Comparison of ENCODE assay signal across 8 cellular contexts in the genomic region with DNA sequence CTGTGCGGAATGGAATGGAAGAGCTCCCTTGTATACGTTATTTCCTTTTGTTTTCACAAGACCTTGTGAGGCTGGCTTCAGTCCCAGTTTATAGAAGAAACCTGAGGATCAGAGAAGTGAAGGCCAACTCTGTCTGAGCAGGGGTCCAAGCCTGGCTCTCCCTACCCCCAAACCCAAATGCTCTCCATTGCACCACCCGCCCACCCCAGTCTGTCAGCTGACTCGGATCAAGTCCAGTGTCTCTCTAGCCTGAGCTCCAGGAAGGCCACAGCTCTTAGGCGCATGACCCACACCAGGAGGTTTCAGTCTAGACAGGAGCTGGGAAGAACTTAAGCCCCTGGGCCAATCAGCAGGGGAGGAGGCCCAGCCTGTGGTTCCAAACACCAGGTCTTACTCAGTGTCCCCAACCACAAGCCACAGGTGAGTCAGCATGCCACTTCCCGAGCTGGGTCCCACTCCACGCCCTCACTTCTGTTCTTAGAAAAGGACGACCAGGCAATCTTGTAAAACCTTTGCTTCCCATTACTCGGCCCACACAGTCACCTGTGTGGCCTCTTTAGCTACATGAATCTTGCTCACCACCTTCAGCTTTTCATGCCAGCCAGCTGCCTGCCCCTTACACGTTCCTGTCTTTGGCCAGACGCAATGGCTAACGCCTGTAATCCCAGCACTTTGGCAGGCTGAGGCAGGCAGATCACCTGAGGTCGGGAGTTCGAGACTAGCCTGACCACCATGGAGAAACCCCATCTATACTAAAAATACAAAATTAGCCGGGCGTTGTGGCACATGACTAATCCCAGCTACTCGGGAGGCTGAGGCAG. TPM values are rescaled to one million over a fixed set of nuclear protein-coding genes. Genes with fewer than 3 reads are reported as not detected.
DNase-seq lines count a peak whose midpoint lies in the region; ATAC-seq and TF ChIP-seq lines count a peak whose summit lies in the region.

No MANE protein-coding gene starts in this region.

- no peaks in the 10 kb centered on the region for H3K9me3 Mint-ChIP-seq in T-helper 1 cell treated with Interleukin-12 subunit alpha and Interleukin-12 subunit beta and Interleukin-4 antibody, amounts not matched to agents 30 μg/mL and 1 μg/mL, for 36 hours
- H3K9me3 Mint-ChIP-seq in stimulated activated effector memory CD8-positive, alpha-beta T cell treated with anti-CD3 and anti-CD28 coated beads, Interleukin-12 subunit alpha, Interleukin-12 subunit beta, amount 100 ng/mL, for 72 hours = no peaks in the 10 kb centered on the region

- H3K4me1 Mint-ChIP-seq in T-helper 1 cell treated with Interleukin-12 subunit alpha and Interleukin-12 subunit beta and Interleukin-4 antibody, amounts not matched to agents 30 μg/mL and 1 μg/mL, for 36 hours (ENCODE audit: low read depth) = peaks cover 83% of the 10 kb centered on the region
- peaks cover 79% of the 10 kb centered on the region for H3K4me1 Mint-ChIP-seq in stimulated activated effector memory CD8-positive, alpha-beta T cell treated with anti-CD3 and anti-CD28 coated beads, Interleukin-12 subunit alpha, Interleukin-12 subunit beta, amount 100 ng/mL, for 72 hours

- 39 to 59% methylated on average over 17 of the region's 17 CpGs for WGBS in lung, 2 donors

- H3K27ac ChIP-seq in ascending aorta = peak overlapping the region; percentile 98 to 99
- H3K27ac ChIP-seq in lung (ENCODE audit: low read depth in 1 of 2, low read length in 1 of 2) = peak overlapping the region in 1 of 2 donors; percentile 72

- intact Hi-C loops in ascending aorta (cut with DNase I) = no loop called here

- H3K27ac Mint-ChIP-seq in T-helper 1 cell treated with Interleukin-12 subunit alpha and Interleukin-12 subunit beta and Interleukin-4 antibody, amounts not matched to agents 30 μg/mL and 1 μg/mL, for 36 hours = peak overlapping the region; percentile 97
- peak overlapping the region; percentile 98 for H3K27ac Mint-ChIP-seq in stimulated activated effector memory CD8-positive, alpha-beta T cell treated with anti-CD3 and anti-CD28 coated beads, Interleukin-12 subunit alpha, Interleukin-12 subunit beta, amount 100 ng/mL, for 72 hours

- H3K9me3 ChIP-seq in ascending aorta (no peaks in the 10 kb centered on the region), lung (ENCODE audit: control insufficient read depth in 2 of 2, insufficient read depth in 1 of 2, low read length in 1 of 2) (no peaks in the 10 kb centered on the region)

- H3K4me3 ChIP-seq in ascending aorta = no peak overlapping the region
- H3K4me3 ChIP-seq in lung = no peak overlapping the region

- ATAC-seq in GM18870 (IDR thresholded peaks at IDR 0.05; ENCODE audit: unreplicated experiment) (peak; percentile 43), HG03175 (IDR thresholded peaks at IDR 0.05; ENCODE audit: unreplicated experiment) (peak; percentile 41), lung (ENCODE audit: insufficient read depth, low FRiP score) (peak; percentile 49)
- peak; percentile 96 for ATAC-seq in stimulated activated effector memory CD8-positive, alpha-beta T cell treated with anti-CD3 and anti-CD28 coated beads, Interleukin-12 subunit alpha, Interleukin-12 subunit beta, amount 100 ng/mL, for 72 hours

- no peaks in the 10 kb centered on the region for H3K27me3 ChIP-seq in ascending aorta
- H3K27me3 ChIP-seq in lung (ENCODE audit: control insufficient read depth, insufficient read depth) = no peaks in the 10 kb centered on the region

- peaks cover 19 to 24% of the 10 kb centered on the region in 2 donors for H3K36me3 ChIP-seq in ascending aorta
- peaks cover 0 to 16% of the 10 kb centered on the region in 2 donors for H3K36me3 ChIP-seq in lung (ENCODE audit: control insufficient read depth in 2 of 2, insufficient read depth in 2 of 2, low read length in 2 of 2)

- no peaks in the 10 kb centered on the region for H3K27me3 Mint-ChIP-seq in T-helper 1 cell treated with Interleukin-12 subunit alpha and Interleukin-12 subunit beta and Interleukin-4 antibody, amounts not matched to agents 30 μg/mL and 1 μg/mL, for 36 hours (ENCODE audit: low read depth)

- H3K4me3 Mint-ChIP-seq in T-helper 1 cell treated with Interleukin-12 subunit alpha and Interleukin-12 subunit beta and Interleukin-4 antibody, amounts not matched to agents 30 μg/mL and 1 μg/mL, for 36 hours = peak overlapping the region; percentile 63
- peak overlapping the region; percentile 64 for H3K4me3 Mint-ChIP-seq in stimulated activated effector memory CD8-positive, alpha-beta T cell treated with anti-CD3 and anti-CD28 coated beads, Interleukin-12 subunit alpha, Interleukin-12 subunit beta, amount 100 ng/mL, for 72 hours

- TF ChIP-seq CTCF in ascending aorta (IDR thresholded peaks at IDR 0.05) (no peak), lung (IDR thresholded peaks at IDR 0.05; ENCODE audit: control extremely low read depth, extremely low read depth) (no peak)

- peaks cover 16% of the 10 kb centered on the region for H3K36me3 Mint-ChIP-seq in T-helper 1 cell treated with Interleukin-12 subunit alpha and Interleukin-12 subunit beta and Interleukin-4 antibody, amounts not matched to agents 30 μg/mL and 1 μg/mL, for 36 hours (ENCODE audit: low read depth)
- H3K36me3 Mint-ChIP-seq in stimulated activated effector memory CD8-positive, alpha-beta T cell treated with anti-CD3 and anti-CD28 coated beads, Interleukin-12 subunit alpha, Interleukin-12 subunit beta, amount 100 ng/mL, for 72 hours = peaks cover 16% of the 10 kb centered on the region

- H3K4me1 ChIP-seq in ascending aorta = peaks cover 9 to 26% of the 10 kb centered on the region in 2 donors
- H3K4me1 ChIP-seq in lung (ENCODE audit: control insufficient read depth in 2 of 2, insufficient read depth in 2 of 2, low read length in 2 of 2) = peaks cover 8 to 34% of the 10 kb centered on the region in 2 donors

- DNase-seq in ascending aorta (ENCODE audit: low spot score in 2 of 2) (no peak), lung (ENCODE audit: low spot score) (peak; percentile 72), SHP77 treated with DMSO at 0.1 percent for 48 hours (lab: John Stamatoyannopoulos, UW) (no peak), epidermal melanocyte (ENCODE audit: insufficient read length, low spot score) (no peak)
- DNase-seq in stimulated activated effector memory CD8-positive, alpha-beta T cell treated with anti-CD3 and anti-CD28 coated beads, Interleukin-12 subunit alpha, Interleukin-12 subunit beta, amount 100 ng/mL, for 72 hours (ENCODE audit: low spot score in 2 of 2) = peak; percentile 82 to 99

RNA-seq across cellular contexts. Expression of gene TK2, which starts 27.8 kb away (rescaled TPM):
- total RNA-seq in ascending aorta = 21.5 TPM
- total RNA-seq in lung = 10 to 100 TPM; 33.2 to 37.7 TPM
- 10 to 100 TPM; 13.1 to 16.8 TPM for polyA plus RNA-seq in lung

RNA-seq across cellular contexts. Expression of gene CKLF, which starts 30.2 kb away (rescaled TPM):
- total RNA-seq in ascending aorta (not detected), lung (10 to 100 TPM; 43.8 to 48.5 TPM)
- 100 to 1,000 TPM in 1 of 2 donors, 10 to 100 TPM in 1; 43.1 to 133 TPM for polyA plus RNA-seq in lung

RNA-seq across cellular contexts. Expression of gene CMTM1, which starts 44.1 kb away (rescaled TPM):
- not detected for total RNA-seq in ascending aorta
- 1 to 10 TPM; 3.7 to 7.5 TPM for total RNA-seq in lung
- polyA plus RNA-seq in lung = 1 to 10 TPM in 1 of 2 donors, under 1 TPM in 1; 0.41 to 2.0 TPM

RNA-seq across cellular contexts. Expression of gene CMTM2, which starts 57.1 kb away (rescaled TPM):
- total RNA-seq in ascending aorta (not detected), lung (1 to 10 TPM; 2.2 to 3.7 TPM)
- 10 to 100 TPM in 1 of 2 donors, 1 to 10 TPM in 1; 2.0 to 14.1 TPM for polyA plus RNA-seq in lung

Comparison
In these comparisons a context has a peak if more than half of its experiments do, and no peak if none do; other contexts are left out.
1. ATAC-seq: peak in every context shown above with its lines; median percentile 96 in stimulated activated effector memory CD8-positive, alpha-beta T cell treated with anti-CD3 and anti-CD28 coated beads, Interleukin-12 subunit alpha, Interleukin-12 subunit beta, amount 100 ng/mL, for 72 hours; 49 in lung; 43 in GM18870; 41 in HG03175.
2. DNase-seq: peak in lung (single experiment) and stimulated activated effector memory CD8-positive, alpha-beta T cell treated with anti-CD3 and anti-CD28 coated beads, Interleukin-12 subunit alpha, Interleukin-12 subunit beta, amount 100 ng/mL, for 72 hours (2 of 2); none in ascending aorta (0 of 2), SHP77 treated with DMSO at 0.1 percent for 48 hours (single experiment) and epidermal melanocyte (single experiment).
3. RNA of gene CKLF, which starts 30.2 kb away (total RNA-seq): 43.8 to 48.5 TPM in lung; not detected in ascending aorta (single experiment); every median in the first group is over 10 times any median in the second.